Comparison of ENCODE assay signal across 8 cellular contexts in the genomic region with DNA sequence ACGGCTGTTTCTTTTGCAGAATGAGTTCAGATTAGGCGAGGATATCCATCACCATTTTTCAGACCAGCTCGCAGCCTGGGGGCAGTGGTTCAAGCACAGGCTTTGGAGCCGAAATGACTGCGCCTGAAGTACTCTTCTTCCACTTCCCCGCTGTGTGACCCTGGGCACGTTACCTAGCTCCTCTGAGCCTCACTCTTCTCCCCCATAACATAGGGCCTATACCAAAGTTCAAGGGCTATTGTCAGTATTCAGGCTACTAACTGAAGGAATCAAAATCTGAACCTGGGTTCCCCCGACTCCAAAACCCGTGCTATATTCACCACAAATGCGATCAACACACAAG. TPM values are rescaled to one million over a fixed set of nuclear protein-coding genes. Genes with fewer than 3 reads are reported as not detected.
DNase-seq lines count a peak whose midpoint lies in the region; ATAC-seq lines count a peak whose summit lies in the region.

No MANE protein-coding gene starts in this region.

- peak; percentile 8 for ATAC-seq in GM18907 (IDR thresholded peaks at IDR 0.05; ENCODE audit: unreplicated experiment)
- peak; percentile 13 for ATAC-seq in naive thymus-derived CD4-positive, alpha-beta T cell
- ATAC-seq in GM19328 (IDR thresholded peaks at IDR 0.05; ENCODE audit: unreplicated experiment) = no peak

- peak overlapping the region; percentile 90 for H3K27ac ChIP-seq in naive thymus-derived CD4-positive, alpha-beta T cell (ENCODE audit: low read depth, low read length)

- CTCF ChIA-PET in naive thymus-derived CD4-positive, alpha-beta T cell (lab: Charles Lee) = interaction anchor here (1.0 to 1.9 kb wide), 2 partner anchors 77 to 101 kb away, joined by 3 to 4 read pairs; no protein-coding TSS in a partner anchor

- peak overlapping the region; percentile 90 to 98 (median 96) for H3K4me3 Mint-ChIP-seq in naive thymus-derived CD4-positive, alpha-beta T cell

- POLR2A ChIA-PET in naive thymus-derived CD4-positive, alpha-beta T cell (lab: Charles Lee) = interaction anchor here (0.7 to 1.7 kb wide), 2 partner anchors 36 to 60 kb away, joined by 3 to 4 read pairs; no protein-coding TSS in a partner anchor

- intact Hi-C loops in naive thymus-derived CD4-positive, alpha-beta T cell (cut with micrococcal nuclease) = loop anchor here (1.0 to 10.0 kb wide), 9 partner anchors 59 to 772 kb away; a partner anchor contains a TSS

- peaks cover 4 to 29% (median 9%) of the 10 kb centered on the region in 5 donors for H3K36me3 Mint-ChIP-seq in naive thymus-derived CD4-positive, alpha-beta T cell

- H3K4me1 Mint-ChIP-seq in naive thymus-derived CD4-positive, alpha-beta T cell = peaks cover 35 to 62% (median 48%) of the 10 kb centered on the region in 7 donors

- peak overlapping the region; percentile 99 for H3K4me3 ChIP-seq in Jurkat, Clone E6-1 (ENCODE audit: low read length)
- peak overlapping the region; percentile 91 for H3K4me3 ChIP-seq in naive thymus-derived CD4-positive, alpha-beta T cell (ENCODE audit: low read length)

- no peaks in the 10 kb centered on the region for H3K27me3 Mint-ChIP-seq in naive thymus-derived CD4-positive, alpha-beta T cell

- H3K27ac Mint-ChIP-seq in naive thymus-derived CD4-positive, alpha-beta T cell = peak overlapping the region; percentile 89 to 95 (median 93)

- no peaks in the 10 kb centered on the region for H3K9me3 ChIP-seq in naive thymus-derived CD4-positive, alpha-beta T cell (ENCODE audit: control insufficient read depth in 2 of 3, low read length in 3 of 3)

- H3K27me3 ChIP-seq in naive thymus-derived CD4-positive, alpha-beta T cell (ENCODE audit: control insufficient read depth in 2 of 2, insufficient read depth in 2 of 2, low read length in 2 of 2) = no peaks in the 10 kb centered on the region

- H3K36me3 ChIP-seq in naive thymus-derived CD4-positive, alpha-beta T cell (ENCODE audit: control insufficient read depth in 2 of 3, insufficient read depth in 3 of 3, low read length in 3 of 3) = peaks cover 0 to 46% (median 0%) of the 10 kb centered on the region in 3 experiments

- DNase-seq in Jurkat, Clone E6-1 (ENCODE audit: low read depth, low spot score) = no peak
- DNase-seq in cerebellum (ENCODE audit: low spot score) (peak; percentile 12), NCI-H69 (lab: John Stamatoyannopoulos, UW) (no peak), NCI-H748 treated with DMSO at 0.1 percent for 48 hours (lab: John Stamatoyannopoulos, UW) (no peak)
- peak in 2 of 9 donors; percentile 1 to 5 for DNase-seq in naive thymus-derived CD4-positive, alpha-beta T cell
- no peak for DNase-seq in stimulated activated CD4-positive, alpha-beta T cell treated with anti-CD3 and anti-CD28 coated beads, Interleukin-12 subunit alpha, Interleukin-12 subunit beta, amount 100 ng/mL, for 4 hours

- H3K4me1 ChIP-seq in naive thymus-derived CD4-positive, alpha-beta T cell (ENCODE audit: control insufficient read depth in 2 of 2, insufficient read depth in 2 of 2, low read length in 2 of 2) = peaks cover 21% of the 10 kb centered on the region in 2 donors

- peaks cover 0 to 3% (median 0%) of the 10 kb centered on the region in 11 donors for H3K9me3 Mint-ChIP-seq in naive thymus-derived CD4-positive, alpha-beta T cell

RNA-seq across cellular contexts. Expression of a gene that starts 0.4 kb away (rescaled TPM):
- 165 TPM for polyA plus RNA-seq in Jurkat, Clone E6-1 (2012; ENCODE audit: insufficient read depth, insufficient read length)
- 25.0 TPM for total RNA-seq in cerebellum
- total RNA-seq in naive thymus-derived CD4-positive, alpha-beta T cell = 10 to 100 TPM; 29.6 to 71.1 (median 37.9) TPM
- polyA plus RNA-seq in naive thymus-derived CD4-positive, alpha-beta T cell = 100 to 1,000 TPM; 114 to 133 TPM

RNA-seq across cellular contexts. Expression of a gene that starts 0.4 kb away (rescaled TPM):
- 23.1 TPM for polyA plus RNA-seq in Jurkat, Clone E6-1 (2012; ENCODE audit: insufficient read depth, insufficient read length)
- 15.3 TPM for total RNA-seq in cerebellum
- total RNA-seq in naive thymus-derived CD4-positive, alpha-beta T cell = 10 to 100 TPM; 27.5 to 41.4 (median 32.2) TPM
- 10 to 100 TPM in 1 of 2 donors, 1 to 10 TPM in 1; 4.4 to 12.6 TPM for polyA plus RNA-seq in naive thymus-derived CD4-positive, alpha-beta T cell
